In genomic region chr5:143234162-143234842, GRCh38 we compare ENCODE assay signal across 1 cellular context.
TF ChIP-seq lines count a peak whose summit lies in the region.

No MANE protein-coding gene starts in this region.

TF ChIP-seq in HepG2, 621 proteins besides CTCF, POLR2A, EP300 and RAD21 (continued from another document):
- TF ChIP-seq USF2 (IDR thresholded peaks at IDR 0.05; ENCODE audit: low read depth, low read length) = no peak
- peak; percentile 49 for TF ChIP-seq USF2 (CRISPR knock-in tag; IDR thresholded peaks at IDR 0.05; ENCODE audit: borderline replicate concordance)
- TF ChIP-seq KAT8 (CRISPR knock-in tag; IDR thresholded peaks at IDR 0.05) = peak; percentile 47; the same call in 1 of the 2 replicates
- no peak for TF ChIP-seq MAZ (IDR thresholded peaks at IDR 0.05; ENCODE audit: borderline replicate concordance, low read depth, low read length)
- peak; percentile 45; the same call in 1 of the 2 replicates for TF ChIP-seq MAZ (CRISPR knock-in tag; IDR thresholded peaks at IDR 0.05; ENCODE audit: low read depth)
- TF ChIP-seq NCOA1 (CRISPR knock-in tag; IDR thresholded peaks at IDR 0.05) = no peak
- TF ChIP-seq SAP130 (CRISPR knock-in tag; IDR thresholded peaks at IDR 0.05; ENCODE audit: low read depth) = peak; percentile 33; the same call in 1 of the 2 replicates
- no peak for TF ChIP-seq XRCC5 (optimal IDR thresholded peaks at IDR 0.05; ENCODE audit: low read length)
- no peak for TF ChIP-seq KDM5A (IDR thresholded peaks at IDR 0.05; ENCODE audit: borderline replicate concordance, low read length)
- TF ChIP-seq ZNF761 (CRISPR knock-in tag; conservative IDR thresholded peaks at IDR 0.05) = peak; percentile 50; the same call in 1 of the 2 replicates
- TF ChIP-seq HMG20A (CRISPR knock-in tag; IDR thresholded peaks at IDR 0.05; ENCODE audit: borderline replicate concordance) = peak; percentile 62; the same call in 1 of the 2 replicates
- 0 out of 2 replicates have a peak, but pooled peaks have one; percentile 17 for TF ChIP-seq FOXP4 (CRISPR knock-in tag; IDR thresholded peaks at IDR 0.05)
- peak; percentile 86 for TF ChIP-seq CEBPG (CRISPR knock-in tag; IDR thresholded peaks at IDR 0.05)
- TF ChIP-seq GATAD2A (CRISPR knock-in tag; IDR thresholded peaks at IDR 0.05) = peak; percentile 60; the same call in 1 of the 2 replicates
- TF ChIP-seq ZNF747 (CRISPR knock-in tag; IDR thresholded peaks at IDR 0.05; ENCODE audit: borderline replicate concordance) = peak; percentile 73
- TF ChIP-seq ZNF607 (CRISPR knock-in tag; IDR thresholded peaks at IDR 0.05; ENCODE audit: borderline replicate concordance) = peak; percentile 43; the same call in 1 of the 2 replicates
- 0 out of 4 replicates have a peak, but pooled peaks of 1 of the 2 experiments have one; percentile 15 for TF ChIP-seq NR2F1 (CRISPR knock-in tag; IDR thresholded peaks at IDR 0.05)
- 0 out of 2 replicates have a peak, but pooled peaks have one; percentile 21 for TF ChIP-seq BCL6 (CRISPR knock-in tag; IDR thresholded peaks at IDR 0.05)
- TF ChIP-seq PATZ1 (CRISPR knock-in tag; IDR thresholded peaks at IDR 0.05) = no peak
- TF ChIP-seq ELF1 (CRISPR knock-in tag; IDR thresholded peaks at IDR 0.05) = no peak
- TF ChIP-seq ZNF772 (CRISPR knock-in tag; IDR thresholded peaks at IDR 0.05) = peak; percentile 42; the same call in 1 of the 2 replicates
- peak; percentile 42 for TF ChIP-seq RXRB (CRISPR knock-in tag; IDR thresholded peaks at IDR 0.05; ENCODE audit: borderline replicate concordance)
- peak; percentile 27; the same call in 1 of the 2 replicates for TF ChIP-seq ZNF644 (CRISPR knock-in tag; IDR thresholded peaks at IDR 0.05; ENCODE audit: low read depth)
- TF ChIP-seq MIER3 (CRISPR knock-in tag; IDR thresholded peaks at IDR 0.05; ENCODE audit: borderline replicate concordance) = 0 out of 2 replicates have a peak, but pooled peaks have one; percentile 24
- no peak for TF ChIP-seq FOXP1 (IDR thresholded peaks at IDR 0.05)
- peak; percentile 30; the same call in 1 of the 2 replicates for TF ChIP-seq FOXP1 (CRISPR knock-in tag; IDR thresholded peaks at IDR 0.05)
- peak; percentile 77 for TF ChIP-seq PAXIP1 (CRISPR knock-in tag; conservative IDR thresholded peaks at IDR 0.05)
- no peak for TF ChIP-seq ZNF512 (CRISPR knock-in tag; IDR thresholded peaks at IDR 0.05)
- peak; percentile 19; the same call in 1 of the 2 replicates for TF ChIP-seq KDM6A (CRISPR knock-in tag; IDR thresholded peaks at IDR 0.05; ENCODE audit: low read depth)
- TF ChIP-seq ZFP82 (CRISPR knock-in tag; IDR thresholded peaks at IDR 0.05; ENCODE audit: borderline replicate concordance) = no peak
- TF ChIP-seq NR2C2 (CRISPR knock-in tag; IDR thresholded peaks at IDR 0.05; ENCODE audit: borderline replicate concordance) = 0 out of 2 replicates have a peak, but pooled peaks have one; percentile 15
- peak; percentile 17; the same call in 1 of the 2 replicates for TF ChIP-seq NR2F6 (IDR thresholded peaks at IDR 0.05)
- TF ChIP-seq NR2F6 (CRISPR knock-in tag; IDR thresholded peaks at IDR 0.05) = peak; percentile 44; the same call in 1 of the 2 replicates
- TF ChIP-seq NFATC3 (CRISPR knock-in tag; IDR thresholded peaks at IDR 0.05) = 0 out of 2 replicates have a peak, but pooled peaks have one; percentile 26
- TF ChIP-seq ZSCAN20 (CRISPR knock-in tag; IDR thresholded peaks at IDR 0.05; ENCODE audit: borderline replicate concordance) = no peak
- TF ChIP-seq ZNF274 (CRISPR knock-in tag; IDR thresholded peaks at IDR 0.05) = no peak
- no peak for TF ChIP-seq ZNF446 (CRISPR knock-in tag; IDR thresholded peaks at IDR 0.05)
- TF ChIP-seq SALL1 (CRISPR knock-in tag; IDR thresholded peaks at IDR 0.05) = peak; percentile 20; the same call in 1 of the 2 replicates
- TF ChIP-seq SMAD1 (CRISPR knock-in tag; IDR thresholded peaks at IDR 0.05; ENCODE audit: borderline replicate concordance, low read depth) = no peak
- TF ChIP-seq PPARG (CRISPR knock-in tag; conservative IDR thresholded peaks at IDR 0.05) = 0 out of 2 replicates have a peak, but pooled peaks have one; percentile 35
- no peak for TF ChIP-seq CBX2 (IDR thresholded peaks at IDR 0.05; ENCODE audit: low read depth, low read length)
- TF ChIP-seq CBX2 (CRISPR knock-in tag; IDR thresholded peaks at IDR 0.05; ENCODE audit: low read depth) = no peak
- TF ChIP-seq ASH2L (IDR thresholded peaks at IDR 0.05; ENCODE audit: insufficient read length, low read depth, low read length) = peak; percentile 48
- TF ChIP-seq ARID5B (CRISPR knock-in tag; IDR thresholded peaks at IDR 0.05) = peak; percentile 67
- TF ChIP-seq ZNF430 (CRISPR knock-in tag; IDR thresholded peaks at IDR 0.05) = no peak
- peak; percentile 35; the same call in 1 of the 2 replicates for TF ChIP-seq HDAC2 (CRISPR knock-in tag; IDR thresholded peaks at IDR 0.05)
- TF ChIP-seq HNF4A (CRISPR knock-in tag; IDR thresholded peaks at IDR 0.05) = peak; percentile 50
- TF ChIP-seq ZNF205 (CRISPR knock-in tag; IDR thresholded peaks at IDR 0.05) = peak; percentile 71; the same call in 1 of the 2 replicates
- no peak for TF ChIP-seq ADNP (CRISPR knock-in tag; IDR thresholded peaks at IDR 0.05)
- no peak for TF ChIP-seq KLF12 (CRISPR knock-in tag; IDR thresholded peaks at IDR 0.05; ENCODE audit: borderline replicate concordance)
- TF ChIP-seq FOXO1 (CRISPR knock-in tag; IDR thresholded peaks at IDR 0.05) = peak; percentile 33; the same call in 1 of the 2 replicates
- no peak for TF ChIP-seq ZKSCAN8 (CRISPR knock-in tag; IDR thresholded peaks at IDR 0.05; ENCODE audit: borderline replicate concordance)
- 0 out of 2 replicates have a peak, but pooled peaks have one; percentile 23 for TF ChIP-seq TARDBP (CRISPR knock-in tag; IDR thresholded peaks at IDR 0.05)
